1 cellular context compared by ENCODE assay signal in genomic region chr16:1964506-1965471, GRCh38.
TF ChIP-seq lines count a peak whose summit lies in the region.

TSS of gene RPS2 (minus strand) at chr16:1964826. CDS start at chr16:1964625, 201 bp downstream.

TF ChIP-seq in K562, 482 proteins besides CTCF, POLR2A, EP300 and RAD21 (continued from another document and continues in another):
- TF ChIP-seq ZBTB33 (CRISPR knock-in tag; IDR thresholded peaks at IDR 0.05) (0 out of 2 replicates have a peak, but pooled peaks have one; percentile 11), LARP7 (IDR thresholded peaks at IDR 0.05) (no peak), TRIM28 (IDR thresholded peaks at IDR 0.05) (no peak), ZNF316 (IDR thresholded peaks at IDR 0.05) (no peak), BCOR (IDR thresholded peaks at IDR 0.05) (peak; percentile 36; the same call in 1 of the 2 replicates), RBM15 (IDR thresholded peaks at IDR 0.05; ENCODE audit: insufficient read depth, low read length) (peak; percentile 65; the same call in 1 of the 2 replicates), CHD1 (IDR thresholded peaks at IDR 0.05; ENCODE audit: low read length) (no peak), ZNF512 (tag; IDR thresholded peaks at IDR 0.05) (no peak), POLR2H (tag; IDR thresholded peaks at IDR 0.05; ENCODE audit: low read depth) (peak; percentile 98), KLF6 (CRISPR knock-in tag; IDR thresholded peaks at IDR 0.05; ENCODE audit: borderline replicate concordance) (peak; percentile 36; the same call in 1 of the 2 replicates), PKNOX1 (IDR thresholded peaks at IDR 0.05) (peak; percentile 55), ARID1B (IDR thresholded peaks at IDR 0.05) (peak; percentile 41; the same call in 1 of the 2 replicates), NEUROD1 (IDR thresholded peaks at IDR 0.05; ENCODE audit: borderline replicate concordance, low read depth, low read length, partially characterized antibody) (peak; percentile 75), JUNB (CRISPR knock-in tag; conservative IDR thresholded peaks at IDR 0.05) (no peak), KDM2B (CRISPR knock-in tag; IDR thresholded peaks at IDR 0.05) (no peak; the same call in 1 of the 2 replicates), ZNF695 (CRISPR knock-in tag; IDR thresholded peaks at IDR 0.05) (no peak), ZNF589 (CRISPR knock-in tag; IDR thresholded peaks at IDR 0.05; ENCODE audit: low read depth) (no peak), NFYB (IDR thresholded peaks at IDR 0.05; ENCODE audit: extremely low read depth, insufficient read length) (peak; percentile 60), ZNF584 (CRISPR knock-in tag; IDR thresholded peaks at IDR 0.05; ENCODE audit: low read depth) (no peak), CBFA2T3 (IDR thresholded peaks at IDR 0.05) (0 out of 2 replicates have a peak, but pooled peaks have one; percentile 10), GATA2 (CRISPR knock-in tag; IDR thresholded peaks at IDR 0.05) (no peak), RBM17 (IDR thresholded peaks at IDR 0.05; ENCODE audit: borderline replicate concordance, low read depth, low read length) (no peak), BRD9 (IDR thresholded peaks at IDR 0.05; ENCODE audit: low read depth, partially characterized antibody) (peak; percentile 98), CHD7 (IDR thresholded peaks at IDR 0.05; ENCODE audit: low read depth, low read length) (no peak), ZBTB34 (CRISPR knock-in tag; IDR thresholded peaks at IDR 0.05) (no peak), ZKSCAN8 (CRISPR knock-in tag; IDR thresholded peaks at IDR 0.05) (no peak), STAT6 (CRISPR knock-in tag; IDR thresholded peaks at IDR 0.05) (peak; percentile 80; the same call in 1 of the 2 replicates), ZNF140 (CRISPR knock-in tag; IDR thresholded peaks at IDR 0.05) (no peak), MYC (IDR thresholded peaks at IDR 0.05; ENCODE audit: low read depth, low read length) (peak; percentile 99), MYC (CRISPR knock-in tag; IDR thresholded peaks at IDR 0.05; ENCODE audit: borderline replicate concordance, low read depth) (peak; percentile 97; the same call in 1 of the 2 replicates), NFIC (IDR thresholded peaks at IDR 0.05) (peak; percentile 73; the same call in 1 of the 2 replicates), GTF3C2 (IDR thresholded peaks at IDR 0.05; ENCODE audit: borderline replicate concordance, extremely low read depth, insufficient read length) (no peak), RFX7 (CRISPR knock-in tag; IDR thresholded peaks at IDR 0.05) (no peak; the same call in 1 of the 2 replicates)
